In genomic region chr16:66608241-66609138, GRCh38 we compare ENCODE assay signal across 8 cellular contexts. TPM values are rescaled to one million over a fixed set of nuclear protein-coding genes. Genes with fewer than 3 reads are reported as not detected.
DNase-seq lines count a peak whose midpoint lies in the region; ATAC-seq and TF ChIP-seq lines count a peak whose summit lies in the region.

No MANE protein-coding gene starts in this region.

- no peak for TF ChIP-seq EP300 in neural cell (conservative IDR thresholded peaks at IDR 0.05; ENCODE audit: poor library complexity, severe bottlenecking)

- H3K9me3 ChIP-seq in Peyer's patch: no peaks in the 10 kb centered on the region
- no peaks in the 10 kb centered on the region for H3K9me3 ChIP-seq in neural cell (ENCODE audit: low read length)

- no peaks in the 10 kb centered on the region for H3K27me3 Mint-ChIP-seq in activated T-cell treated with anti-CD3 and anti-CD28 coated beads, Interleukin-2, amount 50 U/mL, for 72 hours (ENCODE audit: low read depth)

- TF ChIP-seq CTCF in Peyer's patch (IDR thresholded peaks at IDR 0.05) (peak; percentile 54 to 91 (median 78)), neural cell (IDR thresholded peaks at IDR 0.05; ENCODE audit: poor library complexity, severe bottlenecking) (peak; percentile 92)

- H3F3A ChIP-seq in neural cell (ENCODE audit: insufficient read depth, low read length, poor library complexity, severe bottlenecking): no peaks in the 10 kb centered on the region

- ATAC-seq in activated T-cell treated with anti-CD3 and anti-CD28 coated beads, Interleukin-2, amount 50 U/mL, for 72 hours (replicated peaks in 1 of 2): peak; percentile 34 to 39
- ATAC-seq in stimulated activated naive CD8-positive, alpha-beta T cell treated with anti-CD3 and anti-CD28 coated beads, Interleukin-15, Interleukin-2, amounts not matched to agents 100 U/mL and 50 U/mL, for 24 hours: peak; percentile 65

- H3K36me3 ChIP-seq in Peyer's patch: peaks cover 0 to 37% (median 0%) of the 10 kb centered on the region in 3 donors
- H3K36me3 ChIP-seq in neural cell (ENCODE audit: insufficient read depth, low read length): no peaks in the 10 kb centered on the region

- peak overlapping the region in 1 of 4 donors; percentile 55 for H3K27ac ChIP-seq in Peyer's patch
- no peak overlapping the region for H3K27ac ChIP-seq in neural cell (ENCODE audit: low read length)

- H3K4me3 ChIP-seq in Peyer's patch (no peak overlapping the region), neural cell (ENCODE audit: low read length) (no peak overlapping the region)

- peak overlapping the region; percentile 45 to 53 for H3K4me3 Mint-ChIP-seq in activated T-cell treated with anti-CD3 and anti-CD28 coated beads, Interleukin-2, amount 50 U/mL, for 72 hours

- no peaks in the 10 kb centered on the region for H4K20me1 ChIP-seq in neural cell (ENCODE audit: insufficient read depth)

- H3K79me2 ChIP-seq in neural cell (replicated peaks; ENCODE audit: insufficient read depth, low read length): no peaks in the 10 kb centered on the region

- H3K4me2 ChIP-seq in neural cell (ENCODE audit: low read length): no peak overlapping the region

- TF ChIP-seq RAD21 in neural cell (conservative IDR thresholded peaks at IDR 0.05): peak; percentile 81

- no peaks in the 10 kb centered on the region for H3K9me3 Mint-ChIP-seq in activated T-cell treated with anti-CD3 and anti-CD28 coated beads, Interleukin-2, amount 50 U/mL, for 72 hours

- H3K36me3 Mint-ChIP-seq in activated T-cell treated with anti-CD3 and anti-CD28 coated beads, Interleukin-2, amount 50 U/mL, for 72 hours (ENCODE audit: insufficient read depth in 2 of 2): peaks cover 6 to 14% of the 10 kb centered on the region in 2 donors

- no peak overlapping the region for H2AFZ ChIP-seq in neural cell (ENCODE audit: low read depth, low read length)

- H3K9ac ChIP-seq in neural cell (ENCODE audit: low read length): no peak overlapping the region

- H3K9me2 ChIP-seq in neural cell (ENCODE audit: insufficient read depth, low read length): no peaks in the 10 kb centered on the region

- peaks cover 44% of the 10 kb centered on the region for H3K4me1 Mint-ChIP-seq in activated T-cell treated with anti-CD3 and anti-CD28 coated beads, Interleukin-2, amount 50 U/mL, for 72 hours (ENCODE audit: low read depth)

- TF ChIP-seq POLR2A in Peyer's patch (IDR thresholded peaks at IDR 0.05): no peak

- H3K27ac Mint-ChIP-seq in activated T-cell treated with anti-CD3 and anti-CD28 coated beads, Interleukin-2, amount 50 U/mL, for 72 hours: peak overlapping the region; percentile 80

- H3K27me3 ChIP-seq in Peyer's patch (no peaks in the 10 kb centered on the region), neural cell (ENCODE audit: insufficient read depth, low read depth, low read length) (no peaks in the 10 kb centered on the region)

- DNase-seq in SIG-M5 treated with dmso at 0.1 percent for 504 hours (lab: John Stamatoyannopoulos, UW; ENCODE audit: unreplicated experiment) (peak; percentile 77), SIG-M5 (lab: John Stamatoyannopoulos, UW) (no peak), HUDEP-2 (lab: John Stamatoyannopoulos, UW; ENCODE audit: unreplicated experiment in 76 of 76) (peak in 69 of 76 experiments; percentile 19 to 88 (median 67)), Peyer's patch (peak; percentile 65 to 94 (median 88)), fibroblast of peridontal ligament (ENCODE audit: extremely low read depth) (peak; percentile 76)
- peak; percentile 85 to 89 for DNase-seq in activated T-cell treated with anti-CD3 and anti-CD28 coated beads, Interleukin-2, amount 50 U/mL, for 72 hours
- DNase-seq in stimulated activated naive CD8-positive, alpha-beta T cell treated with anti-CD3 and anti-CD28 coated beads, Interleukin-15, Interleukin-2, amounts not matched to agents 100 U/mL and 50 U/mL, for 24 hours: peak; percentile 93

- H3K4me1 ChIP-seq in Peyer's patch: peaks cover 0 to 31% (median 16%) of the 10 kb centered on the region in 4 donors

TF ChIP-seq in neural cell, 6 proteins besides CTCF, POLR2A, EP300 and RAD21:
- TF ChIP-seq EZH2 (IDR thresholded peaks at IDR 0.05; ENCODE audit: borderline replicate concordance, insufficient read depth, low read length, poor library complexity, severe bottlenecking): no peak
- TF ChIP-seq REST (IDR thresholded peaks at IDR 0.05; ENCODE audit: borderline replicate concordance): no peak
- TF ChIP-seq SMC3 (conservative IDR thresholded peaks at IDR 0.05; ENCODE audit: poor library complexity): peak; percentile 90
- no peak for TF ChIP-seq TAF1 (IDR thresholded peaks at IDR 0.05; ENCODE audit: low read depth)
- TF ChIP-seq POLR2AphosphoS5 (IDR thresholded peaks at IDR 0.05): no peak
- peak; percentile 79 for TF ChIP-seq MXI1 (conservative IDR thresholded peaks at IDR 0.05; ENCODE audit: poor library complexity, severe bottlenecking)
TF ChIP-seq in neural cell: peak in this region for 2.

RNA-seq across cellular contexts. Expression of gene CMTM3, which starts 4.0 kb away (rescaled TPM):
- total RNA-seq in Peyer's patch: 10 to 100 TPM in 2 of 4 donors, 1 to 10 TPM in 2; 4.9 to 15.7 (median 11.3) TPM
- total RNA-seq in activated T-cell treated with anti-CD3 and anti-CD28 coated beads, Interleukin-2, amount 50 U/mL, for 72 hours: 10 to 100 TPM; 82.4 to 90.6 TPM
- 7.7 and 8.2 TPM in 2 replicates for polyA plus RNA-seq in neural cell
- polyA minus RNA-seq in neural cell: 4.6 and 6.3 TPM in 2 replicates

RNA-seq across cellular contexts. Expression of gene CMTM2, which starts 29.2 kb away (rescaled TPM):
- not detected for total RNA-seq in Peyer's patch
- 1 to 10 TPM in 1 of 2 donors, under 1 TPM in 1; 0.31 to 1.2 TPM for total RNA-seq in activated T-cell treated with anti-CD3 and anti-CD28 coated beads, Interleukin-2, amount 50 U/mL, for 72 hours
- 0.25 TPM in 1 of 2 replicates, not detected in the other for polyA plus RNA-seq in neural cell
- polyA minus RNA-seq in neural cell: not detected in 2 replicates

RNA-seq across cellular contexts. Expression of gene CMTM1, which starts 42.3 kb away (rescaled TPM):
- total RNA-seq in Peyer's patch: 1 to 10 TPM in 3 of 4 donors, not detected in 1; 1.4 to 3.6 (median 2.1) TPM
- total RNA-seq in activated T-cell treated with anti-CD3 and anti-CD28 coated beads, Interleukin-2, amount 50 U/mL, for 72 hours: 10 to 100 TPM; 10.1 to 14.4 TPM
- polyA plus RNA-seq in neural cell: 1.3 and 1.6 TPM in 2 replicates
- polyA minus RNA-seq in neural cell: 4.7 and 4.9 TPM in 2 replicates

RNA-seq across cellular contexts. Expression of gene CKLF, which starts 56.1 kb away (rescaled TPM):
- 10 to 100 TPM in 3 of 4 donors, 1 to 10 TPM in 1; 7.5 to 47.1 (median 22.2) TPM for total RNA-seq in Peyer's patch
- total RNA-seq in activated T-cell treated with anti-CD3 and anti-CD28 coated beads, Interleukin-2, amount 50 U/mL, for 72 hours: 100 to 1,000 TPM; 163 to 172 TPM
- 15.2 and 40.8 TPM in 2 replicates for polyA plus RNA-seq in neural cell
- polyA minus RNA-seq in neural cell: 24.8 and 32.9 TPM in 2 replicates

RNA-seq across cellular contexts. Expression of gene TK2, which starts 58.6 kb away (rescaled TPM):
- total RNA-seq in Peyer's patch: 10 to 100 TPM; 22.8 to 33.1 (median 27.1) TPM
- total RNA-seq in activated T-cell treated with anti-CD3 and anti-CD28 coated beads, Interleukin-2, amount 50 U/mL, for 72 hours: 10 to 100 TPM; 16.4 to 16.6 TPM
- polyA plus RNA-seq in neural cell: 15.9 and 17.8 TPM in 2 replicates
- polyA minus RNA-seq in neural cell: 12.4 and 14.9 TPM in 2 replicates

Comparison
In these comparisons a context has a peak if more than half of its experiments do, and no peak if none do; other contexts are left out.
1. RNA of gene CMTM3, which starts 4.0 kb away (total RNA-seq): 82.4 to 90.6 TPM in activated T-cell treated with anti-CD3 and anti-CD28 coated beads, Interleukin-2, amount 50 U/mL, for 72 hours; 4.9 to 15.7 TPM in Peyer's patch; every median in the first group is over 4 times any median in the second.